ENCODE assay signal across 6 cellular contexts in genomic region chr20:61634376-61634775, GRCh38.
"Had no signal": no experiment of that assay in that cellular context is flagged by ENCODE, and none has a peak within 500 bp of the region (broad histone marks: within the 10 kb centered on the region; RNA-seq: fewer than 3 reads in every experiment).

No MANE protein-coding gene starts in this region.

- H3K4me3 Mint-ChIP-seq: IgD-negative memory B cell had no signal

- DNase-seq: KBM-7, KG1 had no signal

- H3K27me3 Mint-ChIP-seq: IgD-negative memory B cell had no signal

- H3K4me1 Mint-ChIP-seq: IgD-negative memory B cell had no signal

- H3K36me3 Mint-ChIP-seq: IgD-negative memory B cell had no signal

- ATAC-seq: HepG2, K562 had no signal

- H3K4me3 ChIP-seq: K562 had no signal

- H3K27ac ChIP-seq: HL-60 had no signal

- H3K27ac Mint-ChIP-seq: IgD-negative memory B cell had no signal
